In the genomic region with DNA sequence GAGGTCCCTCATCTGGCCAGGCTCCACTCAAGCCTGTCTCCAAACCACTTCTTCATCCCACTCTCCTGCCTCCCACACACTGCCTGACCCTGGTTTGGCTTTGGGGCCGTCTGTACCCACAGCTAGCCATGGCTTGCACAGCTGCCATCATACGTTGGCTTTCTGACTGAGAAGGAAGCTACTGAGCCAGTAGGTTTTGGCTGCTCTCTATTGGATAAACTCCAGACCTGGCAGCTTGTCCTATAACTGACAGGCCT, we compare ENCODE assay signal across 16 cellular contexts. TPM values are rescaled to one million over a fixed set of nuclear protein-coding genes. Genes with fewer than 3 reads are reported as not detected.
DNase-seq lines count a peak whose midpoint lies in the region; ATAC-seq and TF ChIP-seq lines count a peak whose summit lies in the region.
"Had no signal": no experiment of that assay in that cellular context is flagged by ENCODE, and none has a peak within 500 bp of the region (broad histone marks: within the 10 kb centered on the region; RNA-seq: fewer than 3 reads in every experiment).

No MANE protein-coding gene starts in this region.

- H3K9ac ChIP-seq in SU-DHL-6 (ENCODE audit: low read length): peak overlapping the region; percentile 13; the same call in 1 of the 2 replicates
- H3K9ac ChIP-seq: parathyroid adenoma had no signal

- H2AFZ ChIP-seq in GM23338 (no peak overlapping the region), SU-DHL-6 (ENCODE audit: low read depth, low read length, severe bottlenecking) (no peak overlapping the region), hepatocyte (no peak overlapping the region)
- H2AFZ ChIP-seq: parathyroid adenoma, PC-9 had no signal

- H3K27me3 ChIP-seq in GM23338 (ENCODE audit: insufficient read depth): no peaks in the 10 kb centered on the region
- H3K27me3 ChIP-seq in SU-DHL-6 (ENCODE audit: low read length): no peaks in the 10 kb centered on the region
- H3K27me3 ChIP-seq in hepatocyte: no peaks in the 10 kb centered on the region
- H3K27me3 ChIP-seq in heart right ventricle: no peaks in the 10 kb centered on the region

- intact Hi-C loops in heart right ventricle (cut with DNase I): no loop called here

- no peak overlapping the region for H3K27ac Mint-ChIP-seq in GM23338
- H3K27ac Mint-ChIP-seq: B cell had no signal

- H4K20me1 ChIP-seq in GM23338 (replicated peaks; ENCODE audit: insufficient read depth): no peaks in the 10 kb centered on the region; the same call in 1 of the 2 replicates
- no peaks in the 10 kb centered on the region for H4K20me1 ChIP-seq in SU-DHL-6 (ENCODE audit: low read depth, low read length)
- H4K20me1 ChIP-seq in hepatocyte (ENCODE audit: insufficient read depth, poor library complexity, severe bottlenecking): no peaks in the 10 kb centered on the region

- H3K4me1 Mint-ChIP-seq in GM23338: peaks cover 31% of the 10 kb centered on the region

- H3K36me3 ChIP-seq in GM23338 (ENCODE audit: insufficient read depth) (peaks cover 19% of the 10 kb centered on the region), SU-DHL-6 (ENCODE audit: low read length) (no peaks in the 10 kb centered on the region), hepatocyte (replicated peaks; ENCODE audit: insufficient read depth, low read depth) (no peaks in the 10 kb centered on the region), heart right ventricle (peaks cover 0 to 53% (median 35%) of the 10 kb centered on the region in 9 donors)

- H3K4me1 ChIP-seq in GM23338 (ENCODE audit: insufficient read depth) (peaks cover 10% of the 10 kb centered on the region), hepatocyte (ENCODE audit: insufficient read depth) (peaks cover 7% of the 10 kb centered on the region), heart right ventricle (peaks cover 4 to 63% (median 34%) of the 10 kb centered on the region in 9 donors)

- H3K9me3 Mint-ChIP-seq in GM23338: no peaks in the 10 kb centered on the region

- H3K4me2 ChIP-seq in GM23338: no peak overlapping the region
- no peak overlapping the region for H3K4me2 ChIP-seq in SU-DHL-6 (ENCODE audit: low read depth, low read length, poor library complexity, severe bottlenecking)
- no peak overlapping the region for H3K4me2 ChIP-seq in hepatocyte
- H3K4me2 ChIP-seq: PC-9, smooth muscle cell had no signal

- no peaks in the 10 kb centered on the region for H3K9me2 ChIP-seq in GM23338 (ENCODE audit: insufficient read depth)
- no peaks in the 10 kb centered on the region for H3K9me2 ChIP-seq in SU-DHL-6 (replicated peaks; ENCODE audit: insufficient read depth, low read length)
- H3K9me2 ChIP-seq in hepatocyte (replicated peaks; ENCODE audit: insufficient read depth): no peaks in the 10 kb centered on the region

- peaks cover 49% of the 10 kb centered on the region for H3F3A ChIP-seq in GM23338 (replicated peaks; ENCODE audit: low read depth)
- H3F3A ChIP-seq in SU-DHL-6 (ENCODE audit: insufficient read depth): peaks cover 9% of the 10 kb centered on the region

- H3K4me3 ChIP-seq in GM23338: no peak overlapping the region
- H3K4me3 ChIP-seq in SU-DHL-6 (ENCODE audit: insufficient read depth, low read length, poor library complexity, severe bottlenecking): no peak overlapping the region
- H3K4me3 ChIP-seq in hepatocyte: no peak overlapping the region
- no peak overlapping the region for H3K4me3 ChIP-seq in heart right ventricle
- H3K4me3 ChIP-seq: PC-9, smooth muscle cell had no signal

- no peak overlapping the region; the same call in 2 of the 3 replicates for H3K4me3 Mint-ChIP-seq in GM23338
- H3K4me3 Mint-ChIP-seq: B cell had no signal

- WGBS in hepatocyte (ENCODE audit: low lambda C conversion rate, missing lambda C conversion rate): 93% methylated on average over 2 of the region's 2 CpGs
- whole genome bisulfite sequencing in heart right ventricle, 2 donors: 46 to 47% methylated on average over 2 of the region's 2 CpGs

- H3K79me2 ChIP-seq in GM23338 (replicated peaks; ENCODE audit: insufficient read depth) (peaks cover 24% of the 10 kb centered on the region), SU-DHL-6 (ENCODE audit: insufficient read depth, low read length) (peaks cover 27% of the 10 kb centered on the region), hepatocyte (peaks cover 15% of the 10 kb centered on the region)

- TF ChIP-seq CTCF in GM23338 (conservative IDR thresholded peaks at IDR 0.05; ENCODE audit: low read depth in 2 of 2): no peak
- no peak for TF ChIP-seq CTCF in SU-DHL-6 (IDR thresholded peaks at IDR 0.05; ENCODE audit: insufficient read depth, low read length, poor library complexity, severe bottlenecking)
- no peak for TF ChIP-seq CTCF in hepatocyte (IDR thresholded peaks at IDR 0.05; ENCODE audit: poor library complexity)
- no peak for TF ChIP-seq CTCF in GM20000 (IDR thresholded peaks at IDR 0.05; ENCODE audit: extremely low read depth, missing control alignments)
- TF ChIP-seq CTCF in heart right ventricle (IDR thresholded peaks at IDR 0.05): no peak

- H3K27ac ChIP-seq in GM23338 (ENCODE audit: low read depth) (0 out of 2 replicates have a peak overlapping the region, but pooled peaks have one; percentile 70), SU-DHL-6 (ENCODE audit: low read depth, low read length) (no peak overlapping the region), hepatocyte (peak overlapping the region; percentile 34), heart right ventricle (peak overlapping the region in 1 of 10 donors; percentile 31)
- H3K27ac ChIP-seq: parathyroid adenoma, PC-9 had no signal

- no peak for ATAC-seq in GM23338
- no peak for ATAC-seq in heart right ventricle
- ATAC-seq in HG03354 (IDR thresholded peaks at IDR 0.05; ENCODE audit: poor library complexity, severe bottlenecking, unreplicated experiment): no peak
- ATAC-seq: stimulated activated naive CD8-positive, alpha-beta T cell treated with anti-CD3 and anti-CD28 coated beads, Interleukin-15, Interleukin-2, amounts not matched to agents 100 U/mL and 50 U/mL, for 24 hours had no signal

- DNase-seq in CD1c-positive myeloid dendritic cell (ENCODE audit: extremely low spot score) (peak; percentile 95), GM23338 (ENCODE audit: low spot score) (no peak), hepatocyte (ENCODE audit: low spot score) (no peak), GM20000 (ENCODE audit: low spot score) (no peak), heart right ventricle (no peak)
- no peak for DNase-seq in stimulated activated CD4-positive, alpha-beta T cell treated with anti-CD3 and anti-CD28 coated beads, Interleukin-4, amount 100 ng/mL, for 1 hour
- DNase-seq: activated CD4-positive, CD25-positive, alpha-beta regulatory T cell treated with anti-CD3 and anti-CD28 coated beads, Interleukin-2, amount 50 U/mL, for 72 hours; amniotic stem cell; NCI-H1105; PC-9; stimulated activated naive CD8-positive, alpha-beta T cell treated with anti-CD3 and anti-CD28 coated beads, Interleukin-15, Interleukin-2, amounts not matched to agents 100 U/mL and 50 U/mL, for 24 hours had no signal

- peaks cover 11% of the 10 kb centered on the region for H3K27me3 Mint-ChIP-seq in GM23338 (ENCODE audit: insufficient read depth, low read depth, poor library complexity)
- H3K27me3 Mint-ChIP-seq: B cell had no signal

- no peaks in the 10 kb centered on the region for H3K9me3 ChIP-seq in SU-DHL-6 (ENCODE audit: insufficient read depth, low read length)
- no peaks in the 10 kb centered on the region for H3K9me3 ChIP-seq in hepatocyte (ENCODE audit: low read depth)
- H3K9me3 ChIP-seq in heart right ventricle: no peaks in the 10 kb centered on the region

- peaks cover 51% of the 10 kb centered on the region; the same call in 2 of the 3 replicates for H3K36me3 Mint-ChIP-seq in GM23338 (ENCODE audit: low read depth)

TF ChIP-seq in GM23338, 12 proteins besides CTCF, POLR2A, EP300 and RAD21 (continues in another document):
- TF ChIP-seq NANOG (IDR thresholded peaks at IDR 0.05; ENCODE audit: borderline replicate concordance): no peak
- TF ChIP-seq STAT1 (IDR thresholded peaks at IDR 0.05; ENCODE audit: unreplicated experiment): no peak

RNA-seq across cellular contexts. Expression of gene MIF4GD, which starts 4.0 kb away (rescaled TPM):
- 15.5 and 15.9 TPM in 2 replicates for total RNA-seq in GM23338 (2014; rRNA removed; shearing (Covaris generic))
- polyA plus RNA-seq in GM23338 (2016; fragmentation: Nextera tagmentation; extraction: Ambion mirVana): 9.4 and 11.3 TPM in 2 replicates
- 11.0 and 12.4 TPM in 2 replicates for total RNA-seq in hepatocyte
- polyA plus RNA-seq in hepatocyte: 23.6 and 31.4 TPM in 2 replicates
- 10 to 100 TPM; 12.6 to 21.0 (median 15.6) TPM for total RNA-seq in heart right ventricle
- polyA plus RNA-seq in heart right ventricle: 10 to 100 TPM in 1 of 2 donors, 1 to 10 TPM in 1; 7.5 to 27.7 TPM

RNA-seq across cellular contexts. Expression of gene MRPS7, which starts 5.4 kb away (rescaled TPM):
- 60.6 and 72.8 TPM in 2 replicates for total RNA-seq in GM23338 (2014; rRNA removed; shearing (Covaris generic))
- 104 and 114 TPM in 2 replicates for polyA plus RNA-seq in GM23338 (2016; fragmentation: Nextera tagmentation; extraction: Ambion mirVana)
- 43.4 and 47.5 TPM in 2 replicates for total RNA-seq in hepatocyte
- 94.9 and 102 TPM in 2 replicates for polyA plus RNA-seq in hepatocyte
- 100 to 1,000 TPM; 124 to 179 (median 151) TPM for total RNA-seq in heart right ventricle
- 100 to 1,000 TPM in 1 of 2 donors, 10 to 100 TPM in 1; 98.9 to 118 TPM for polyA plus RNA-seq in heart right ventricle

RNA-seq across cellular contexts. Expression of gene GGA3, which starts 5.7 kb away (rescaled TPM):
- 29.4 and 54.3 TPM in 2 replicates for total RNA-seq in GM23338 (2014; rRNA removed; shearing (Covaris generic))
- polyA plus RNA-seq in GM23338 (2016; fragmentation: Nextera tagmentation; extraction: Ambion mirVana): 20.8 and 22.5 TPM in 2 replicates
- total RNA-seq in hepatocyte: 17.7 and 24.4 TPM in 2 replicates
- polyA plus RNA-seq in hepatocyte: 20.2 and 26.0 TPM in 2 replicates
- 10 to 100 TPM; 16.0 to 30.2 (median 21.7) TPM for total RNA-seq in heart right ventricle
- polyA plus RNA-seq in heart right ventricle: 10 to 100 TPM; 13.1 to 20.3 TPM

RNA-seq across cellular contexts. Expression of gene SLC25A19, which starts 22.2 kb away (rescaled TPM):
- total RNA-seq in GM23338 (2014; rRNA removed; shearing (Covaris generic)): 16.3 and 22.4 TPM in 2 replicates
- 17.9 and 19.4 TPM in 2 replicates for polyA plus RNA-seq in GM23338 (2016; fragmentation: Nextera tagmentation; extraction: Ambion mirVana)
- total RNA-seq in hepatocyte: 4.6 and 10.8 TPM in 2 replicates
- polyA plus RNA-seq in hepatocyte: 7.6 and 8.4 TPM in 2 replicates
- total RNA-seq in heart right ventricle: 10 to 100 TPM in 6 of 10 donors, 1 to 10 TPM in 4; 6.8 to 19.2 (median 11.3) TPM
- polyA plus RNA-seq in heart right ventricle: 10 to 100 TPM; 19.7 to 23.2 TPM
